Comparison of ENCODE assay signal across 15 cellular contexts in genomic region chr7:102270176-102270887, GRCh38. TPM values are rescaled to one million over a fixed set of nuclear protein-coding genes. Genes with fewer than 3 reads are reported as not detected.
A peak's percentile ranks its signal among the peaks of the same experiment; 100 is the strongest.
DNase-seq lines count a peak whose midpoint lies in the region; ATAC-seq and TF ChIP-seq lines count a peak whose summit lies in the region.
"Had no signal": no experiment of that assay in that cellular context is flagged by ENCODE, and none has a peak within 500 bp of the region (broad histone marks: within the 10 kb centered on the region; RNA-seq: fewer than 3 reads in every experiment).

No MANE protein-coding gene starts in this region.

- no peak for TF ChIP-seq CTCF in brain (conservative IDR thresholded peaks at IDR 0.05)
- no peak for TF ChIP-seq CTCF in neural crest cell (conservative IDR thresholded peaks at IDR 0.05)

- H3K27ac Mint-ChIP-seq in brain (peak overlapping the region in 4 of 5 experiments; percentile 39 to 89 (median 65)), neural crest cell (ENCODE audit: unreplicated experiment) (peak overlapping the region; percentile 84)

- in situ Hi-C loops in G401 (cut with HindIII; ENCODE audit: low sequenced_read_pairs), result no loop called here

- H3K4me3 Mint-ChIP-seq in brain (no peak overlapping the region), neural crest cell (no peak overlapping the region)

- intact Hi-C loops in left colon (cut with DNase I, micrococcal nuclease), result loop anchor here (5.0 to 10.0 kb wide), 2 partner anchors 726 to 728 kb away; no protein-coding TSS in a partner anchor

- H3K27me3 Mint-ChIP-seq in brain, result no peaks in the 10 kb centered on the region
- peaks cover 10% of the 10 kb centered on the region for H3K27me3 Mint-ChIP-seq in neural crest cell (ENCODE audit: low read depth)

- H3K36me3 Mint-ChIP-seq in brain (no peaks in the 10 kb centered on the region), neural crest cell (ENCODE audit: low read depth) (no peaks in the 10 kb centered on the region)

- DNase-seq in C1 segment of cervical spinal cord (lab: John Stamatoyannopoulos, UW) (peak in 8 of 14 donors; percentile 10 to 81 (median 28)), G401 (ENCODE audit: low spot score) (peak; percentile 89), neural crest cell (ENCODE audit: low read depth, low spot score) (no peak), left colon (no peak), NCI-H446 treated with DMSO at 0.1 percent for 48 hours (lab: John Stamatoyannopoulos, UW) (no peak), 8988T (no peak)
- DNase-seq: DMS 273 treated with DMSO at 0.1 percent for 48 hours, Kasumi-1, NCI-H1105 treated with DMSO at 0.1 percent for 48 hours, NCI-H187 treated with DMSO at 0.1 percent for 48 hours, NCI-H524, OCI-M1, RPMI8226 had no signal

- H3K9me3 Mint-ChIP-seq in brain (no peaks in the 10 kb centered on the region), neural crest cell (no peaks in the 10 kb centered on the region)

- H3K4me1 Mint-ChIP-seq in brain (peaks cover 17% of the 10 kb centered on the region), neural crest cell (peaks cover 14% of the 10 kb centered on the region)

- ATAC-seq in left colon (no peak), HG02588 (IDR thresholded peaks at IDR 0.05; ENCODE audit: unreplicated experiment) (no peak)

RNA-seq across cellular contexts. Expression of gene SH2B2, which starts 16.3 kb away (rescaled TPM):
- total RNA-seq in G401 (2014; rRNA removed; shearing (Covaris generic)), result 31.6 and 43.6 TPM in 2 replicates
- polyA plus RNA-seq in brain (ENCODE audit: insufficient read depth, low read depth, low replicate concordance), result 8.3 TPM
- total RNA-seq in neural crest cell (13.3 and 16.4 TPM in 2 replicates), left colon (1 to 10 TPM; 3.2 to 3.3 TPM)

Comparison
In these comparisons a context has a peak if more than half of its experiments do, and no peak if none do; other contexts are left out.
1. DNase-seq: peak in C1 segment of cervical spinal cord (8 of 14) and G401 (single experiment); none in neural crest cell (single experiment), left colon (0 of 2), NCI-H446 treated with DMSO at 0.1 percent for 48 hours (single experiment) and 8988T (single experiment).